1 cellular context compared by ENCODE assay signal in genomic region chr10:79347894-79348639, GRCh38.
TF ChIP-seq lines count a peak whose summit lies in the region.

No MANE protein-coding gene starts in this region.

TF ChIP-seq in HEK293, 187 proteins besides CTCF, POLR2A, EP300 and RAD21 (continued from another document):
- TF ChIP-seq ZNF18 (tag by site-specific recombination; IDR thresholded peaks at IDR 0.05) (0 out of 2 replicates have a peak, but pooled peaks have one; percentile 14), ZNF692 (tag by site-specific recombination; IDR thresholded peaks at IDR 0.05) (peak; percentile 76), ZBTB17 (tag by site-specific recombination; IDR thresholded peaks at IDR 0.05) (0 out of 2 replicates have a peak, but pooled peaks have one; percentile 27), ZNF837 (tag by site-specific recombination; IDR thresholded peaks at IDR 0.05) (no peak), ZNF843 (tag by site-specific recombination; IDR thresholded peaks at IDR 0.05) (peak; percentile 32; the same call in 1 of the 2 replicates), ZNF529 (tag by site-specific recombination; IDR thresholded peaks at IDR 0.05; ENCODE audit: insufficient replicate concordance) (no peak), REST (tag by site-specific recombination; IDR thresholded peaks at IDR 0.05) (peak; percentile 44; the same call in 1 of the 2 replicates), ZNF610 (tag by site-specific recombination; IDR thresholded peaks at IDR 0.05; ENCODE audit: borderline replicate concordance) (peak; percentile 66), GLIS2 (tag by site-specific recombination; IDR thresholded peaks at IDR 0.05) (peak; percentile 87), ZNF521 (tag by site-specific recombination; IDR thresholded peaks at IDR 0.05) (no peak), SP3 (tag by site-specific recombination; IDR thresholded peaks at IDR 0.05) (peak; percentile 58)
